In the genomic region with DNA sequence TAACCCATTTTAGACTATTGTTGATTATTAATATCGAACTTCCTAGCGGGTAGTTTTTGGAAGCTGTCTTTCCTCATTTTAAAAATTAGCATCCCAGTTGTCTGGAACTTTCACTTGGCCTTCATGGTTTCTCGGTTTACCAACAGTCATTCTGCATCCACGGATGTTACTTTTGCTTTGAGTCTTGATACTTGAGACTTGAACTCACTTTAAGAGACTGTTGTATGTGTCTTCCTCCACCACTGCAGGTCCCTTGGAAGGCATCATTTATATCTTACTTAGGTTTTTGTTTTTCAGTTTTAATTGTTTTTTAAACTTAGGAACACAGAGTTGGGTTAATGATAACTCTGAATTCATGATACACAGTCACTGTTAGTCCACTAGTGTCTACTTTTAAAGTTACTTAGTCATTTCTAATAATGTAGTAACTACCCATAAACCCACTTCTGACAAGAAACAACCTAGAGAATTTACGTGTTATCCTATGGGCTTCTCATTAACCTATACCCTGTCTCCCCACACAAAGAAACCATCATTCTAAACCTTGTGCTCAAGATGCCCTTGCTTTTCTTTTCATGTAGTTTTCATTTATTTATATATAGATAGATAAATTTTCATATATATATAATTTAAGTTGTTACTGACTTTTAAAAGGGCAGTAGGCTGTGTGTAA, we compare ENCODE assay signal across 18 cellular contexts.
DNase-seq lines count a peak whose midpoint lies in the region; ATAC-seq, FAIRE-seq and TF ChIP-seq lines count a peak whose summit lies in the region.
"Had no signal": no experiment of that assay in that cellular context is flagged by ENCODE, and none has a peak within 500 bp of the region (broad histone marks: within the 10 kb centered on the region; RNA-seq: fewer than 3 reads in every experiment).

No MANE protein-coding gene starts in this region.

- peaks cover 0 to 15% (median 2%) of the 10 kb centered on the region in 6 donors for H3K9me3 Mint-ChIP-seq in immature natural killer cell
- H3K9me3 Mint-ChIP-seq in stimulated activated effector memory CD8-positive, alpha-beta T cell treated with anti-CD3 and anti-CD28 coated beads, Interleukin-12 subunit alpha, Interleukin-12 subunit beta, amount 100 ng/mL, for 72 hours = peaks cover 15% of the 10 kb centered on the region
- H3K9me3 Mint-ChIP-seq: H9 had no signal

- 0 out of 2 replicates have a peak overlapping the region, but pooled peaks have one; percentile 20 for H2AFZ ChIP-seq in OCI-LY3 (ENCODE audit: low read depth, low read length)
- H2AFZ ChIP-seq: GM23248 had no signal

- no peaks in the 10 kb centered on the region for H3K27me3 Mint-ChIP-seq in immature natural killer cell (ENCODE audit: low read depth in 3 of 3)
- H3K27me3 Mint-ChIP-seq: CD8-positive, alpha-beta memory T cell had no signal

- no peaks in the 10 kb centered on the region for H3K36me3 ChIP-seq in OCI-LY3 (replicated peaks; ENCODE audit: low read depth, low read length)

- H3K4me3 ChIP-seq in OCI-LY3 (ENCODE audit: low read length) = no peak overlapping the region
- H3K4me3 ChIP-seq: GM23248 had no signal

- DNase-seq in immature natural killer cell (no peak), GM13977 (ENCODE audit: low spot score) (no peak), H54 (ENCODE audit: insufficient read length, low spot score) (no peak)
- DNase-seq in stimulated activated effector memory CD8-positive, alpha-beta T cell treated with anti-CD3 and anti-CD28 coated beads, Interleukin-12 subunit alpha, Interleukin-12 subunit beta, amount 100 ng/mL, for 72 hours (ENCODE audit: low spot score in 2 of 2) = no peak
- DNase-seq: C1 segment of cervical spinal cord; CD8-positive, alpha-beta memory T cell; DMS53; DMS79 treated with DMSO at 0.1 percent for 48 hours; GF-D8; GM23248; H9 had no signal

- H3K27ac Mint-ChIP-seq in immature natural killer cell = peak overlapping the region; percentile 71 to 87 (median 78)
- no peak overlapping the region for H3K27ac Mint-ChIP-seq in stimulated activated effector memory CD8-positive, alpha-beta T cell treated with anti-CD3 and anti-CD28 coated beads, Interleukin-12 subunit alpha, Interleukin-12 subunit beta, amount 100 ng/mL, for 72 hours
- H3K27ac Mint-ChIP-seq: H9 had no signal

- peak overlapping the region in 4 of 5 donors; percentile 19 to 81 (median 56) for H3K4me3 Mint-ChIP-seq in immature natural killer cell
- H3K4me3 Mint-ChIP-seq in stimulated activated effector memory CD8-positive, alpha-beta T cell treated with anti-CD3 and anti-CD28 coated beads, Interleukin-12 subunit alpha, Interleukin-12 subunit beta, amount 100 ng/mL, for 72 hours = no peak overlapping the region
- H3K4me3 Mint-ChIP-seq: CD8-positive, alpha-beta memory T cell; H9 had no signal

- no peak overlapping the region for H3K27ac ChIP-seq in OCI-LY3 (ENCODE audit: low read length)
- H3K27ac ChIP-seq: GM23248 had no signal

- ATAC-seq in GM18867 (IDR thresholded peaks at IDR 0.05; ENCODE audit: unreplicated experiment) (peak; percentile 35), HG03520 (IDR thresholded peaks at IDR 0.05; ENCODE audit: unreplicated experiment) (no peak)
- peak; percentile 67 for ATAC-seq in stimulated activated effector memory CD8-positive, alpha-beta T cell treated with anti-CD3 and anti-CD28 coated beads, Interleukin-12 subunit alpha, Interleukin-12 subunit beta, amount 100 ng/mL, for 72 hours
- ATAC-seq: HCT116 had no signal

- peaks cover 15% of the 10 kb centered on the region for H3K4me1 ChIP-seq in OCI-LY3 (ENCODE audit: low read length)

- in situ Hi-C loops in GM13977 (cut with MboI; ENCODE audit: low pct_unique_long_range_greater_than_20kb, low sequenced_read_pairs, unreplicated experiment) = no loop called here

- no peak overlapping the region for H3K9ac ChIP-seq in OCI-LY3 (ENCODE audit: low read length)
- H3K9ac ChIP-seq: GM23248 had no signal

- H4K20me1 ChIP-seq in OCI-LY3 (ENCODE audit: insufficient read depth, low read length) = no peaks in the 10 kb centered on the region

- no peaks in the 10 kb centered on the region for H3K36me3 Mint-ChIP-seq in immature natural killer cell
- H3K36me3 Mint-ChIP-seq in stimulated activated effector memory CD8-positive, alpha-beta T cell treated with anti-CD3 and anti-CD28 coated beads, Interleukin-12 subunit alpha, Interleukin-12 subunit beta, amount 100 ng/mL, for 72 hours = no peaks in the 10 kb centered on the region

- no peaks in the 10 kb centered on the region for H3K27me3 ChIP-seq in OCI-LY3 (ENCODE audit: low read depth, low read length)

- no peak overlapping the region for H3K4me2 ChIP-seq in OCI-LY3 (ENCODE audit: low read length)

- FAIRE-seq in H54 (lab: Jason Lieb, UNC) = no peak
- FAIRE-seq: GM12891, GM19239, H1 had no signal

- H3K79me2 ChIP-seq in OCI-LY3 (ENCODE audit: low read length) = no peaks in the 10 kb centered on the region

- no peak for TF ChIP-seq CTCF in OCI-LY3 (IDR thresholded peaks at IDR 0.05; ENCODE audit: low read depth, low read length)
- no peak for TF ChIP-seq CTCF in GM13977 (IDR thresholded peaks at IDR 0.05; ENCODE audit: extremely low read depth, insufficient read depth, missing control alignments)

- no peak for TF ChIP-seq POLR2A in H54 (IDR thresholded peaks at IDR 0.05; ENCODE audit: low read depth, low read length)

- H3K9me3 ChIP-seq in OCI-LY3 (ENCODE audit: insufficient read depth, low read length) = no peaks in the 10 kb centered on the region

- peaks cover 28 to 32% of the 10 kb centered on the region in 2 donors for H3K4me1 Mint-ChIP-seq in immature natural killer cell
- peaks cover 19% of the 10 kb centered on the region for H3K4me1 Mint-ChIP-seq in stimulated activated effector memory CD8-positive, alpha-beta T cell treated with anti-CD3 and anti-CD28 coated beads, Interleukin-12 subunit alpha, Interleukin-12 subunit beta, amount 100 ng/mL, for 72 hours
